Comparison of ENCODE assay signal across 20 cellular contexts in genomic region chr17:74637265-74637664, GRCh38. TPM values are rescaled to one million over a fixed set of nuclear protein-coding genes. Genes with fewer than 3 reads are reported as not detected.
"Had no signal": no experiment of that assay in that cellular context is flagged by ENCODE, and none has a peak within 500 bp of the region (broad histone marks: within the 10 kb centered on the region; RNA-seq: fewer than 3 reads in every experiment).

No MANE protein-coding gene starts in this region.

- H3K27ac Mint-ChIP-seq: activated naive CD4-positive, alpha-beta T cell treated with anti-CD3 and anti-CD28 coated beads, Interleukin-2, amount 50 U/mL, for 72 hours; progenitor cell of endocrine pancreas; stimulated activated naive B cell treated with anti-CD40 and anti-IgM and Interleukin-4, amounts not matched to agents 10 μg/mL and 1 μg/mL and 100 μg/mL, for 72 hours; T-helper 1 cell treated with Interleukin-12 subunit alpha and Interleukin-12 subunit beta and Interleukin-4 antibody, amounts not matched to agents 30 μg/mL and 1 μg/mL, for 36 hours had no signal

- H3K27me3 ChIP-seq: body of pancreas, upper lobe of left lung had no signal

- H3K9me3 ChIP-seq: body of pancreas, upper lobe of left lung had no signal

- H3K9me3 Mint-ChIP-seq: activated naive CD4-positive, alpha-beta T cell treated with anti-CD3 and anti-CD28 coated beads, Interleukin-2, amount 50 U/mL, for 72 hours; stimulated activated naive B cell treated with anti-CD40 and anti-IgM and Interleukin-4, amounts not matched to agents 10 μg/mL and 1 μg/mL and 100 μg/mL, for 72 hours; T-helper 1 cell treated with Interleukin-12 subunit alpha and Interleukin-12 subunit beta and Interleukin-4 antibody, amounts not matched to agents 30 μg/mL and 1 μg/mL, for 36 hours had no signal

- H3K4me3 ChIP-seq: body of pancreas, upper lobe of left lung had no signal

- ATAC-seq: activated naive CD4-positive, alpha-beta T cell treated with anti-CD3 and anti-CD28 coated beads, Interleukin-2, amount 50 U/mL, for 72 hours; body of pancreas; sciatic nerve; stimulated activated naive B cell treated with anti-CD40 and anti-IgM and Interleukin-4, amounts not matched to agents 10 μg/mL and 1 μg/mL and 100 μg/mL, for 72 hours had no signal

- H3K4me3 Mint-ChIP-seq: stimulated activated naive B cell treated with anti-CD40 and anti-IgM and Interleukin-4, amounts not matched to agents 10 μg/mL and 1 μg/mL and 100 μg/mL, for 72 hours; T-helper 1 cell treated with Interleukin-12 subunit alpha and Interleukin-12 subunit beta and Interleukin-4 antibody, amounts not matched to agents 30 μg/mL and 1 μg/mL, for 36 hours had no signal

- DNase-seq: activated CD4-positive, alpha-beta T cell treated with anti-CD3 and anti-CD28 coated beads, Interleukin-2, amount 50 U/mL, for 1 hour; activated effector memory CD4-positive, alpha-beta T cell treated with Interleukin-2 at 50 U/mL for 16 hours; activated T-cell treated with anti-CD3 and anti-CD28 coated beads, Interleukin-2, amount 50 U/mL, for 1 hour; amniotic stem cell; cerebellar nuclear complex; kidney glomerular epithelial cell; midbrain; nucleus accumbens; stimulated activated CD4-positive, alpha-beta T cell treated with anti-CD3 and anti-CD28 coated beads, Interleukin-2, amount 100 ng/mL, for 24 hours; stimulated activated naive B cell treated with anti-CD40 and anti-IgM and Interleukin-4, amounts not matched to agents 10 μg/mL and 1 μg/mL and 100 μg/mL, for 72 hours had no signal

- H3K27ac ChIP-seq: body of pancreas, upper lobe of left lung had no signal

- H3K36me3 ChIP-seq: upper lobe of left lung had no signal

- H3K36me3 Mint-ChIP-seq: activated naive CD4-positive, alpha-beta T cell treated with anti-CD3 and anti-CD28 coated beads, Interleukin-2, amount 50 U/mL, for 72 hours; stimulated activated naive B cell treated with anti-CD40 and anti-IgM and Interleukin-4, amounts not matched to agents 10 μg/mL and 1 μg/mL and 100 μg/mL, for 72 hours had no signal

- H3K4me1 ChIP-seq: body of pancreas had no signal

RNA-seq across cellular contexts. Expression of gene CD300E, which starts 13.7 kb away (rescaled TPM):
- total RNA-seq: activated naive CD4-positive, alpha-beta T cell treated with anti-CD3 and anti-CD28 coated beads, Interleukin-2, amount 50 U/mL, for 72 hours; body of pancreas; dermis microvascular lymphatic vessel endothelial cell; progenitor cell of endocrine pancreas had no signal

RNA-seq across cellular contexts. Expression of gene CD300LD, which starts 45.2 kb away (rescaled TPM):
- total RNA-seq: activated naive CD4-positive, alpha-beta T cell treated with anti-CD3 and anti-CD28 coated beads, Interleukin-2, amount 50 U/mL, for 72 hours; body of pancreas; dermis microvascular lymphatic vessel endothelial cell; lower leg skin; progenitor cell of endocrine pancreas; sciatic nerve; subcutaneous adipose tissue; upper lobe of left lung had no signal
- polyA plus RNA-seq: esophagus had no signal
